Comparison of ENCODE assay signal across 8 cellular contexts in the genomic region with DNA sequence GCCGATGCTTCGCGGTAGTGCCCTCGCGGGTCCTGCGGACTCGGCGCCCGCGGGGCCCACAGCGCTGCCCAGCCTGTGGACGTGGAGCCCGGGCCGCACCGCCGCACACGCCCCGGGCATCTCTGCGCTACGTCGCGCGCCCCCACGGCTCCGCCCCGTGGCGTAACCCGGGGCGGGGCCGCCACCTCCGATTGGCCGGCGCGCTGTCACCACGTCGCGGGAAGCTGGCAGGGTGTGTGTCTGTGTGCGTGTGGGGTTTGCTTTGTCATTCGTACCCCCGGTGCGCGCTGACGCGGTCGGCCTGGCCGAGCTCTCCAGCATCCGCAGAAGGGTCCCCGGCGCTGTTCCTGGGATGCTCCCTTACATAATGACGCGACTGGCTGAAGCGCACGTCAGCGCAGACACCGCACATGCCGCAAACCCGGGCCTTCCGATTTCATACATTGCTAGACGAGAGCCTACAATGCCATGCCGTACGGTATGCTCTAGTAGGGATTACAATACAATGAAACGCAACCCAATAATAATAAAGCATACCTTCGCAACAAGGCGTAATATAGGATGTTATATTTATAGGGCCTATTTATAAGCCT. TPM values are rescaled to one million over a fixed set of nuclear protein-coding genes. Genes with fewer than 3 reads are reported as not detected.
DNase-seq lines count a peak whose midpoint lies in the region; ATAC-seq and TF ChIP-seq lines count a peak whose summit lies in the region.

No MANE protein-coding gene starts in this region.

- peak overlapping the region; percentile 100 for H3K27ac Mint-ChIP-seq in activated T-helper 17 cell treated with anti-CD3 and anti-CD28 coated beads, Interleukin-2, amount 50 U/mL, for 72 hours
- H3K27ac Mint-ChIP-seq in nephron progenitor cell: peak overlapping the region; percentile 88
- peak overlapping the region; percentile 99 to 100 for H3K27ac Mint-ChIP-seq in stimulated activated naive CD8-positive, alpha-beta T cell treated with anti-CD3 and anti-CD28 coated beads, Interleukin-15, amount 100 ng/mL, for 72 hours

- peak overlapping the region; percentile 90 for H3K4me3 ChIP-seq in fibroblast of the aortic adventitia (ENCODE audit: low read depth, low read length)

- ATAC-seq in activated T-helper 17 cell treated with anti-CD3 and anti-CD28 coated beads, Interleukin-2, amount 50 U/mL, for 72 hours (replicated peaks): peak; percentile 92
- peak; percentile 89 for ATAC-seq in stimulated activated naive CD8-positive, alpha-beta T cell treated with anti-CD3 and anti-CD28 coated beads, Interleukin-15, amount 100 ng/mL, for 72 hours

- peaks cover 19% of the 10 kb centered on the region for H3K4me1 Mint-ChIP-seq in activated T-helper 17 cell treated with anti-CD3 and anti-CD28 coated beads, Interleukin-2, amount 50 U/mL, for 72 hours
- H3K4me1 Mint-ChIP-seq in nephron progenitor cell: peaks cover 43% of the 10 kb centered on the region
- peaks cover 46% of the 10 kb centered on the region for H3K4me1 Mint-ChIP-seq in stimulated activated naive CD8-positive, alpha-beta T cell treated with anti-CD3 and anti-CD28 coated beads, Interleukin-15, amount 100 ng/mL, for 72 hours

- peak overlapping the region; percentile 99 for H3K4me3 Mint-ChIP-seq in activated T-helper 17 cell treated with anti-CD3 and anti-CD28 coated beads, Interleukin-2, amount 50 U/mL, for 72 hours
- H3K4me3 Mint-ChIP-seq in nephron progenitor cell: peak overlapping the region; percentile 94
- peak overlapping the region; percentile 95 to 96 for H3K4me3 Mint-ChIP-seq in stimulated activated naive CD8-positive, alpha-beta T cell treated with anti-CD3 and anti-CD28 coated beads, Interleukin-15, amount 100 ng/mL, for 72 hours

- peaks cover 20% of the 10 kb centered on the region for H3K36me3 Mint-ChIP-seq in activated T-helper 17 cell treated with anti-CD3 and anti-CD28 coated beads, Interleukin-2, amount 50 U/mL, for 72 hours (ENCODE audit: low read depth)
- H3K36me3 Mint-ChIP-seq in nephron progenitor cell (ENCODE audit: low read depth): no peaks in the 10 kb centered on the region

- peak; percentile 85 for DNase-seq in EL
- DNase-seq in GOT3 (lab: John Stamatoyannopoulos, UW): peak; percentile 48
- DNase-seq in LHCN-M2 (ENCODE audit: low read depth): peak; percentile 79
- peak; percentile 84 for DNase-seq in RKO (ENCODE audit: low spot score)
- DNase-seq in fibroblast of the aortic adventitia (ENCODE audit: low read depth): no peak
- DNase-seq in nephron progenitor cell: peak; percentile 82
- peak; percentile 86 to 89 for DNase-seq in stimulated activated naive CD8-positive, alpha-beta T cell treated with anti-CD3 and anti-CD28 coated beads, Interleukin-15, amount 100 ng/mL, for 72 hours

- H3K27me3 Mint-ChIP-seq in activated T-helper 17 cell treated with anti-CD3 and anti-CD28 coated beads, Interleukin-2, amount 50 U/mL, for 72 hours: no peaks in the 10 kb centered on the region
- no peaks in the 10 kb centered on the region for H3K27me3 Mint-ChIP-seq in nephron progenitor cell (ENCODE audit: low read depth, poor library complexity)
- H3K27me3 Mint-ChIP-seq in stimulated activated naive CD8-positive, alpha-beta T cell treated with anti-CD3 and anti-CD28 coated beads, Interleukin-15, amount 100 ng/mL, for 72 hours: no peaks in the 10 kb centered on the region

- TF ChIP-seq CTCF in fibroblast of the aortic adventitia (IDR thresholded peaks at IDR 0.05; ENCODE audit: insufficient read depth, low read length) (no peak), nephron progenitor cell (IDR thresholded peaks at IDR 0.05) (no peak)

- H3K9me3 Mint-ChIP-seq in activated T-helper 17 cell treated with anti-CD3 and anti-CD28 coated beads, Interleukin-2, amount 50 U/mL, for 72 hours: no peaks in the 10 kb centered on the region
- H3K9me3 Mint-ChIP-seq in nephron progenitor cell: no peaks in the 10 kb centered on the region
- no peaks in the 10 kb centered on the region for H3K9me3 Mint-ChIP-seq in stimulated activated naive CD8-positive, alpha-beta T cell treated with anti-CD3 and anti-CD28 coated beads, Interleukin-15, amount 100 ng/mL, for 72 hours

RNA-seq across cellular contexts. Expression of gene MACO1, which starts 0.5 kb away (rescaled TPM):
- total RNA-seq in LHCN-M2 (2014; rRNA removed): 12.8 and 14.5 TPM in 2 replicates
- polyA plus RNA-seq in LHCN-M2 (2012): 6.9 TPM
- total RNA-seq in activated T-helper 17 cell treated with anti-CD3 and anti-CD28 coated beads, Interleukin-2, amount 50 U/mL, for 72 hours: 10 to 100 TPM; 12.4 to 18.8 TPM
- total RNA-seq in fibroblast of the aortic adventitia (ENCODE audit: low replicate concordance): 17.3 and 23.4 TPM in 2 replicates

RNA-seq across cellular contexts. Expression of gene RHCE, which starts 9.5 kb away (rescaled TPM):
- 0.92 and 1.6 TPM in 2 replicates for total RNA-seq in LHCN-M2 (2014; rRNA removed)
- 0.78 TPM for polyA plus RNA-seq in LHCN-M2 (2012)
- 1 to 10 TPM in 1 of 2 donors, not detected in 1; 1.3 TPM for total RNA-seq in activated T-helper 17 cell treated with anti-CD3 and anti-CD28 coated beads, Interleukin-2, amount 50 U/mL, for 72 hours
- total RNA-seq in fibroblast of the aortic adventitia (ENCODE audit: low replicate concordance): 0.27 and 0.33 TPM in 2 replicates
